ENCODE assay signal across 15 cellular contexts in genomic region chr15:96882361-96882760, GRCh38.
"Had no signal": no experiment of that assay in that cellular context is flagged by ENCODE, and none has a peak within 500 bp of the region (broad histone marks: within the 10 kb centered on the region; RNA-seq: fewer than 3 reads in every experiment).

No MANE protein-coding gene starts in this region.

- H3K27ac ChIP-seq: colonic mucosa, esophagus squamous epithelium, heart left ventricle, ovary, right atrium auricular region, sigmoid colon had no signal

- H3K4me1 ChIP-seq: colonic mucosa, esophagus squamous epithelium, heart left ventricle, right atrium auricular region, sigmoid colon had no signal

- DNase-seq: colonic mucosa; dermis blood vessel endothelial cell; esophagus squamous epithelium; heart left ventricle; hippocampal formation; kidney glomerular epithelial cell; mammary epithelial cell; ovary; sigmoid colon; small intestine; stimulated activated CD4-positive, alpha-beta T cell treated with anti-CD3 and anti-CD28 coated beads, Interleukin-2, amount 100 ng/mL, for 48 hours; stimulated activated naive CD4-positive, alpha-beta T cell treated with Interleukin-2 at 50 U/mL for 16 hours; trophoblast cell had no signal

- H3K9me3 ChIP-seq: colonic mucosa, esophagus squamous epithelium, heart left ventricle, ovary, right atrium auricular region, sigmoid colon had no signal

- H3K4me3 ChIP-seq: colonic mucosa, esophagus squamous epithelium, heart left ventricle, ovary, right atrium auricular region, sigmoid colon had no signal

- H3K36me3 ChIP-seq: colonic mucosa, esophagus squamous epithelium, heart left ventricle, ovary, right atrium auricular region, sigmoid colon had no signal

- H3K27me3 ChIP-seq: colonic mucosa, esophagus squamous epithelium, heart left ventricle, ovary, right atrium auricular region, sigmoid colon had no signal

- ATAC-seq: heart left ventricle; natural killer cell treated with Interleukin-12 subunit alpha and Interleukin-12 subunit beta and Interleukin-15 and Interleukin-18, amount 100 ng/mL, for 72 hours had no signal
